19 cellular contexts compared by ENCODE assay signal in genomic region chr1:3345792-3346191, GRCh38.
"Had no signal": no experiment of that assay in that cellular context is flagged by ENCODE, and none has a peak within 500 bp of the region (broad histone marks: within the 10 kb centered on the region; RNA-seq: fewer than 3 reads in every experiment).

No MANE protein-coding gene starts in this region.

- H3K4me3 ChIP-seq: mucosa of descending colon, right atrium auricular region, thyroid gland had no signal

- H3K4me3 Mint-ChIP-seq: activated B cell treated with CpG ODN at 0.5 μM for 24 hours; activated CD4-positive, alpha-beta T cell treated with anti-CD3 and anti-CD28 coated beads for 36 hours; activated naive CD8-positive, alpha-beta T cell treated with anti-CD3 and anti-CD28 coated beads for 36 hours; nephron progenitor cell; T-helper 1 cell treated with Interleukin-12 subunit alpha and Interleukin-12 subunit beta and Interleukin-4 antibody, amounts not matched to agents 30 μg/mL and 1 μg/mL, for 36 hours had no signal

- H3K9me3 ChIP-seq: thyroid gland had no signal

- H3K36me3 ChIP-seq: right atrium auricular region, thyroid gland had no signal

- H3K27ac Mint-ChIP-seq: activated B cell treated with CpG ODN at 0.5 μM for 24 hours; activated CD4-positive, alpha-beta T cell treated with anti-CD3 and anti-CD28 coated beads for 36 hours; activated naive CD8-positive, alpha-beta T cell treated with anti-CD3 and anti-CD28 coated beads for 36 hours; nephron progenitor cell; T-helper 1 cell treated with Interleukin-12 subunit alpha and Interleukin-12 subunit beta and Interleukin-4 antibody, amounts not matched to agents 30 μg/mL and 1 μg/mL, for 36 hours had no signal

- H3K4me1 Mint-ChIP-seq: activated B cell treated with CpG ODN at 0.5 μM for 24 hours; activated CD4-positive, alpha-beta T cell treated with anti-CD3 and anti-CD28 coated beads for 36 hours; activated naive CD8-positive, alpha-beta T cell treated with anti-CD3 and anti-CD28 coated beads for 36 hours had no signal

- H3K27me3 Mint-ChIP-seq: activated B cell treated with CpG ODN at 0.5 μM for 24 hours; activated naive CD8-positive, alpha-beta T cell treated with anti-CD3 and anti-CD28 coated beads for 36 hours; progenitor cell of endocrine pancreas had no signal

- H3K27ac ChIP-seq: right atrium auricular region, thyroid gland had no signal

- H3K36me3 Mint-ChIP-seq: activated naive CD8-positive, alpha-beta T cell treated with anti-CD3 and anti-CD28 coated beads for 36 hours had no signal

- H3K27me3 ChIP-seq: right atrium auricular region, thyroid gland had no signal

- DNase-seq: activated B cell treated with CpG ODN at 0.5 μM for 24 hours; activated CD4-positive, alpha-beta T cell treated with anti-CD3 and anti-CD28 coated beads for 36 hours; activated CD4-positive, alpha-beta T cell treated with anti-CD3 and anti-CD28 coated beads, Interleukin-2, amount 50 U/mL, for 4 hours; activated naive CD4-positive, alpha-beta T cell treated with Interleukin-2 at 50 U/mL for 16 hours; activated naive CD8-positive, alpha-beta T cell treated with anti-CD3 and anti-CD28 coated beads for 36 hours; activated T-cell treated with anti-CD3 and anti-CD28 coated beads, Interleukin-2, amount 50 U/mL, for 48 hours; amniotic stem cell; effector CD4-positive, alpha-beta T cell; erythroblast; foreskin fibroblast; mucosa of descending colon; nephron progenitor cell; stimulated activated CD4-positive, alpha-beta T cell treated with anti-CD3 and anti-CD28 coated beads, Interleukin-4, amount 100 ng/mL, for 24 hours; stimulated activated naive CD4-positive, alpha-beta T cell treated with Interleukin-2 at 50 U/mL for 16 hours; T1000; thyroid gland had no signal
